ENCODE assay signal across 1 cellular context in the genomic region with DNA sequence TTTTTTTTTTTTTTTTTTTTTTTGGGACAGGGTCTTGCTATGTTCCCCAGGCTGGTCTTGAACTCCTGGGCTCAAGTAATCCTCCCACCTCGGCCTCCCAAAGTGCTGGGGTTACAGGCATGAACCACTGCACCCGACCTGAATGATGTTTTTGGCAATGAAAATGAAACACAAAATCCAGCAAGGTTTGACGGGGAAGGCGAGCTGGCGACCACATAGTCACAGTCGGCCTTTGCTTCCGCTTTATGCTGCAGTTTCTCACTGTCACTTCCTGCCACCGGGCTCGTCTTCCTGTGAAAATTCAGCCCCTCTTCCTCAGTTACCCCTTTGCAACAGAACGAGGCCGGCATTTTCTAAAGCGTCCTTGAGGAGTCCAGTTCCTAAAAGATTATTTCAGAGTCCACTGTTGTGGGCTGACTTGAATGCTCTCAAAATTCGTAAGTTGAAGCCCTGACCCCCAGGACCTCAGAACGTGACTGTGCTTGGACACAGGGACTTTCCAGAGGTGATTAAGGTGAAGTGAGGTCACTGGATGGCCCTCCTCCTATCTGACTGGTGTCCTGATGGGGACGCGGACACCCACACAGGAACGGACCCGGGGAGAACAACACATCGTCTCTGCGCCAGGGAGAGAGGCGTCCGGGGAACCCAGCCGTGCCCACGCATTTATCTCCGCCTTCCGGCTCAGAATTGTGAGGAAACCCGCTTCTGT.
TF ChIP-seq lines count a peak whose summit lies in the region.

No MANE protein-coding gene starts in this region.

TF ChIP-seq in HepG2, 621 proteins besides CTCF, POLR2A, EP300 and RAD21 (continued from another document and continues in another):
- TF ChIP-seq POLR2G (IDR thresholded peaks at IDR 0.05; ENCODE audit: low read depth, low read length) (peak; percentile 83), IRF2 (CRISPR knock-in tag; IDR thresholded peaks at IDR 0.05) (peak; percentile 33; the same call in 1 of the 2 replicates), SP4 (CRISPR knock-in tag; IDR thresholded peaks at IDR 0.05) (no peak), ZNF772 (CRISPR knock-in tag; IDR thresholded peaks at IDR 0.05) (peak; percentile 52; the same call in 1 of the 2 replicates), REL (CRISPR knock-in tag; conservative IDR thresholded peaks at IDR 0.05) (no peak), REXO4 (CRISPR knock-in tag; IDR thresholded peaks at IDR 0.05; ENCODE audit: borderline replicate concordance) (no peak), THYN1 (CRISPR knock-in tag; IDR thresholded peaks at IDR 0.05; ENCODE audit: borderline replicate concordance, low read depth) (no peak), ZNF335 (CRISPR knock-in tag; IDR thresholded peaks at IDR 0.05) (no peak), ZNF558 (CRISPR knock-in tag; IDR thresholded peaks at IDR 0.05; ENCODE audit: borderline replicate concordance) (no peak), MEF2D (CRISPR knock-in tag; IDR thresholded peaks at IDR 0.05) (no peak), ZNF768 (CRISPR knock-in tag; IDR thresholded peaks at IDR 0.05) (no peak), PAWR (CRISPR knock-in tag; IDR thresholded peaks at IDR 0.05; ENCODE audit: borderline replicate concordance) (no peak), ZNF496 (CRISPR knock-in tag; IDR thresholded peaks at IDR 0.05; ENCODE audit: insufficient replicate concordance) (no peak), SALL2 (CRISPR knock-in tag; IDR thresholded peaks at IDR 0.05) (no peak), TRIM24 (CRISPR knock-in tag; IDR thresholded peaks at IDR 0.05) (0 out of 2 replicates have a peak, but pooled peaks have one; percentile 8), NAIF1 (CRISPR knock-in tag; IDR thresholded peaks at IDR 0.05; ENCODE audit: borderline replicate concordance) (no peak), KLF9 (CRISPR knock-in tag; IDR thresholded peaks at IDR 0.05; ENCODE audit: low read depth) (no peak), ZNF569 (CRISPR knock-in tag; IDR thresholded peaks at IDR 0.05; ENCODE audit: borderline replicate concordance) (no peak), NONO (IDR thresholded peaks at IDR 0.05) (no peak), NONO (CRISPR knock-in tag; conservative IDR thresholded peaks at IDR 0.05) (peak; percentile 60; the same call in 1 of the 2 replicates), RBM22 (optimal IDR thresholded peaks at IDR 0.05; ENCODE audit: low read length) (no peak), ZBTB8A (CRISPR knock-in tag; IDR thresholded peaks at IDR 0.05; ENCODE audit: borderline replicate concordance, low read depth) (no peak), MEIS1 (CRISPR knock-in tag; IDR thresholded peaks at IDR 0.05; ENCODE audit: borderline replicate concordance) (no peak), ZSCAN29 (CRISPR knock-in tag; conservative IDR thresholded peaks at IDR 0.05) (no peak), HES4 (CRISPR knock-in tag; IDR thresholded peaks at IDR 0.05; ENCODE audit: borderline replicate concordance) (0 out of 2 replicates have a peak, but pooled peaks have one; percentile 23), ZKSCAN8 (CRISPR knock-in tag; IDR thresholded peaks at IDR 0.05; ENCODE audit: borderline replicate concordance) (no peak), ZNF543 (CRISPR knock-in tag; IDR thresholded peaks at IDR 0.05) (0 out of 2 replicates have a peak, but pooled peaks have one; percentile 49), ZNF670 (CRISPR knock-in tag; IDR thresholded peaks at IDR 0.05; ENCODE audit: borderline replicate concordance) (no peak), ZNF20 (CRISPR knock-in tag; IDR thresholded peaks at IDR 0.05) (no peak), ZBTB42 (CRISPR knock-in tag; IDR thresholded peaks at IDR 0.05) (0 out of 2 replicates have a peak, but pooled peaks have one; percentile 44), ZIK1 (CRISPR knock-in tag; IDR thresholded peaks at IDR 0.05; ENCODE audit: borderline replicate concordance, low read depth) (no peak), NR3C1 (CRISPR knock-in tag; IDR thresholded peaks at IDR 0.05) (no peak)
- TF ChIP-seq, protein P1, sequence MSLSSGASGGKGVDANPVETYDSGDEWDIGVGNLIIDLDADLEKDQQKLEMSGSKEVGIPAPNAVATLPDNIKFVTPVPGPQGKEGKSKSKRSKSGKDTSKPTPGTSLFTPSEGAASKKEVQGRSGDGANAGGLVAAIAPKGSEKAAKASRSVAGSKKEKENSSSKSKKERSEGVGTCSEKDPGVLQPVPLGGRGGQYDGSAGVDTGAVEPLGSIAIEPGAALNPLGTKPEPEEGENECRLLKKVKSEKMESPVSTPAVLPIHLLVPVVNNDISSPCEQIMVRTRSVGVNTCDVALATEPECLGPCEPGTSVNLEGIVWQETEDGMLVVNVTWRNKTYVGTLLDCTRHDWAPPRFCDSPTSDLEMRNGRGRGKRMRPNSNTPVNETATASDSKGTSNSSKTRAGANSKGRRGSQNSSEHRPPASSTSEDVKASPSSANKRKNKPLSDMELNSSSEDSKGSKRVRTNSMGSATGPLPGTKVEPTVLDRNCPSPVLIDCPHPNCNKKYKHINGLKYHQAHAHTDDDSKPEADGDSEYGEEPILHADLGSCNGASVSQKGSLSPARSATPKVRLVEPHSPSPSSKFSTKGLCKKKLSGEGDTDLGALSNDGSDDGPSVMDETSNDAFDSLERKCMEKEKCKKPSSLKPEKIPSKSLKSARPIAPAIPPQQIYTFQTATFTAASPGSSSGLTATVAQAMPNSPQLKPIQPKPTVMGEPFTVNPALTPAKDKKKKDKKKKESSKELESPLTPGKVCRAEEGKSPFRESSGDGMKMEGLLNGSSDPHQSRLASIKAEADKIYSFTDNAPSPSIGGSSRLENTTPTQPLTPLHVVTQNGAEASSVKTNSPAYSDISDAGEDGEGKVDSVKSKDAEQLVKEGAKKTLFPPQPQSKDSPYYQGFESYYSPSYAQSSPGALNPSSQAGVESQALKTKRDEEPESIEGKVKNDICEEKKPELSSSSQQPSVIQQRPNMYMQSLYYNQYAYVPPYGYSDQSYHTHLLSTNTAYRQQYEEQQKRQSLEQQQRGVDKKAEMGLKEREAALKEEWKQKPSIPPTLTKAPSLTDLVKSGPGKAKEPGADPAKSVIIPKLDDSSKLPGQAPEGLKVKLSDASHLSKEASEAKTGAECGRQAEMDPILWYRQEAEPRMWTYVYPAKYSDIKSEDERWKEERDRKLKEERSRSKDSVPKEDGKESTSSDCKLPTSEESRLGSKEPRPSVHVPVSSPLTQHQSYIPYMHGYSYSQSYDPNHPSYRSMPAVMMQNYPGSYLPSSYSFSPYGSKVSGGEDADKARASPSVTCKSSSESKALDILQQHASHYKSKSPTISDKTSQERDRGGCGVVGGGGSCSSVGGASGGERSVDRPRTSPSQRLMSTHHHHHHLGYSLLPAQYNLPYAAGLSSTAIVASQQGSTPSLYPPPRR (CRISPR knock-in tag; IDR thresholded peaks at IDR 0.05; ENCODE audit: borderline replicate concordance), result no peak
- TF ChIP-seq, protein P2, sequence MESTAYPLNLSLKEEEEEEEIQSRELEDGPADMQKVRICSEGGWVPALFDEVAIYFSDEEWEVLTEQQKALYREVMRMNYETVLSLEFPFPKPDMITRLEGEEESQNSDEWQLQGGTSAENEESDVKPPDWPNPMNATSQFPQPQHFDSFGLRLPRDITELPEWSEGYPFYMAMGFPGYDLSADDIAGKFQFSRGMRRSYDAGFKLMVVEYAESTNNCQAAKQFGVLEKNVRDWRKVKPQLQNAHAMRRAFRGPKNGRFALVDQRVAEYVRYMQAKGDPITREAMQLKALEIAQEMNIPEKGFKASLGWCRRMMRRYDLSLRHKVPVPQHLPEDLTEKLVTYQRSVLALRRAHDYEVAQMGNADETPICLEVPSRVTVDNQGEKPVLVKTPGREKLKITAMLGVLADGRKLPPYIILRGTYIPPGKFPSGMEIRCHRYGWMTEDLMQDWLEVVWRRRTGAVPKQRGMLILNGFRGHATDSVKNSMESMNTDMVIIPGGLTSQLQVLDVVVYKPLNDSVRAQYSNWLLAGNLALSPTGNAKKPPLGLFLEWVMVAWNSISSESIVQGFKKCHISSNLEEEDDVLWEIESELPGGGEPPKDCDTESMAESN (CRISPR knock-in tag; conservative IDR thresholded peaks at IDR 0.05), result peak; percentile 55; the same call in 1 of the 2 replicates
- TF ChIP-seq, protein P3, sequence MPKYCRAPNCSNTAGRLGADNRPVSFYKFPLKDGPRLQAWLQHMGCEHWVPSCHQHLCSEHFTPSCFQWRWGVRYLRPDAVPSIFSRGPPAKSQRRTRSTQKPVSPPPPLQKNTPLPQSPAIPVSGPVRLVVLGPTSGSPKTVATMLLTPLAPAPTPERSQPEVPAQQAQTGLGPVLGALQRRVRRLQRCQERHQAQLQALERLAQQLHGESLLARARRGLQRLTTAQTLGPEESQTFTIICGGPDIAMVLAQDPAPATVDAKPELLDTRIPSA (CRISPR knock-in tag; IDR thresholded peaks at IDR 0.05; ENCODE audit: borderline replicate concordance), result no peak
- TF ChIP-seq, protein P4, sequence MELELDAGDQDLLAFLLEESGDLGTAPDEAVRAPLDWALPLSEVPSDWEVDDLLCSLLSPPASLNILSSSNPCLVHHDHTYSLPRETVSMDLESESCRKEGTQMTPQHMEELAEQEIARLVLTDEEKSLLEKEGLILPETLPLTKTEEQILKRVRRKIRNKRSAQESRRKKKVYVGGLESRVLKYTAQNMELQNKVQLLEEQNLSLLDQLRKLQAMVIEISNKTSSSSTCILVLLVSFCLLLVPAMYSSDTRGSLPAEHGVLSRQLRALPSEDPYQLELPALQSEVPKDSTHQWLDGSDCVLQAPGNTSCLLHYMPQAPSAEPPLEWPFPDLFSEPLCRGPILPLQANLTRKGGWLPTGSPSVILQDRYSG (CRISPR knock-in tag; IDR thresholded peaks at IDR 0.05), result no peak
- TF ChIP-seq, protein P5, sequence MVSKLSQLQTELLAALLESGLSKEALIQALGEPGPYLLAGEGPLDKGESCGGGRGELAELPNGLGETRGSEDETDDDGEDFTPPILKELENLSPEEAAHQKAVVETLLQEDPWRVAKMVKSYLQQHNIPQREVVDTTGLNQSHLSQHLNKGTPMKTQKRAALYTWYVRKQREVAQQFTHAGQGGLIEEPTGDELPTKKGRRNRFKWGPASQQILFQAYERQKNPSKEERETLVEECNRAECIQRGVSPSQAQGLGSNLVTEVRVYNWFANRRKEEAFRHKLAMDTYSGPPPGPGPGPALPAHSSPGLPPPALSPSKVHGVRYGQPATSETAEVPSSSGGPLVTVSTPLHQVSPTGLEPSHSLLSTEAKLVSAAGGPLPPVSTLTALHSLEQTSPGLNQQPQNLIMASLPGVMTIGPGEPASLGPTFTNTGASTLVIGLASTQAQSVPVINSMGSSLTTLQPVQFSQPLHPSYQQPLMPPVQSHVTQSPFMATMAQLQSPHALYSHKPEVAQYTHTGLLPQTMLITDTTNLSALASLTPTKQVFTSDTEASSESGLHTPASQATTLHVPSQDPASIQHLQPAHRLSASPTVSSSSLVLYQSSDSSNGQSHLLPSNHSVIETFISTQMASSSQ (IDR thresholded peaks at IDR 0.05; ENCODE audit: low read depth), result no peak
- TF ChIP-seq, protein P5 (CRISPR knock-in tag; IDR thresholded peaks at IDR 0.05; ENCODE audit: borderline replicate concordance), result no peak
- TF ChIP-seq, protein P6, sequence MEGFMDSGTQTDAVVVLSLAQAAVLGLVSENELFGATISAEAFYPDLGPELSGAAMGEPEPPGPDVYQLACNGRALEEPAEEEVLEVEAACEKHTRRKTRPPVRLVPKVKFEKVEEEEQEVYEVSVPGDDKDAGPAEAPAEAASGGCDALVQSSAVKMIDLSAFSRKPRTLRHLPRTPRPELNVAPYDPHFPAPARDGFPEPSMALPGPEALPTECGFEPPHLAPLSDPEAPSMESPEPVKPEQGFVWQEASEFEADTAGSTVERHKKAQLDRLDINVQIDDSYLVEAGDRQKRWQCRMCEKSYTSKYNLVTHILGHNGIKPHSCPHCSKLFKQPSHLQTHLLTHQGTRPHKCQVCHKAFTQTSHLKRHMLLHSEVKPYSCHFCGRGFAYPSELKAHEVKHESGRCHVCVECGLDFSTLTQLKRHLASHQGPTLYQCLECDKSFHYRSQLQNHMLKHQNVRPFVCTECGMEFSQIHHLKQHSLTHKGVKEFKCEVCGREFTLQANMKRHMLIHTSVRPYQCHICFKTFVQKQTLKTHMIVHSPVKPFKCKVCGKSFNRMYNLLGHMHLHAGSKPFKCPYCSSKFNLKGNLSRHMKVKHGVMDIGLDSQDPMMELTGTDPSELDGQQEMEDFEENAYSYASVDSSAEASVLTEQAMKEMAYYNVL (CRISPR knock-in tag; IDR thresholded peaks at IDR 0.05; ENCODE audit: borderline replicate concordance), result no peak
- TF ChIP-seq, protein P7, sequence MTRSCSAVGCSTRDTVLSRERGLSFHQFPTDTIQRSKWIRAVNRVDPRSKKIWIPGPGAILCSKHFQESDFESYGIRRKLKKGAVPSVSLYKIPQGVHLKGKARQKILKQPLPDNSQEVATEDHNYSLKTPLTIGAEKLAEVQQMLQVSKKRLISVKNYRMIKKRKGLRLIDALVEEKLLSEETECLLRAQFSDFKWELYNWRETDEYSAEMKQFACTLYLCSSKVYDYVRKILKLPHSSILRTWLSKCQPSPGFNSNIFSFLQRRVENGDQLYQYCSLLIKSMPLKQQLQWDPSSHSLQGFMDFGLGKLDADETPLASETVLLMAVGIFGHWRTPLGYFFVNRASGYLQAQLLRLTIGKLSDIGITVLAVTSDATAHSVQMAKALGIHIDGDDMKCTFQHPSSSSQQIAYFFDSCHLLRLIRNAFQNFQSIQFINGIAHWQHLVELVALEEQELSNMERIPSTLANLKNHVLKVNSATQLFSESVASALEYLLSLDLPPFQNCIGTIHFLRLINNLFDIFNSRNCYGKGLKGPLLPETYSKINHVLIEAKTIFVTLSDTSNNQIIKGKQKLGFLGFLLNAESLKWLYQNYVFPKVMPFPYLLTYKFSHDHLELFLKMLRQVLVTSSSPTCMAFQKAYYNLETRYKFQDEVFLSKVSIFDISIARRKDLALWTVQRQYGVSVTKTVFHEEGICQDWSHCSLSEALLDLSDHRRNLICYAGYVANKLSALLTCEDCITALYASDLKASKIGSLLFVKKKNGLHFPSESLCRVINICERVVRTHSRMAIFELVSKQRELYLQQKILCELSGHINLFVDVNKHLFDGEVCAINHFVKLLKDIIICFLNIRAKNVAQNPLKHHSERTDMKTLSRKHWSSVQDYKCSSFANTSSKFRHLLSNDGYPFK (CRISPR knock-in tag; IDR thresholded peaks at IDR 0.05; ENCODE audit: borderline replicate concordance), result no peak
- TF ChIP-seq, protein P8, sequence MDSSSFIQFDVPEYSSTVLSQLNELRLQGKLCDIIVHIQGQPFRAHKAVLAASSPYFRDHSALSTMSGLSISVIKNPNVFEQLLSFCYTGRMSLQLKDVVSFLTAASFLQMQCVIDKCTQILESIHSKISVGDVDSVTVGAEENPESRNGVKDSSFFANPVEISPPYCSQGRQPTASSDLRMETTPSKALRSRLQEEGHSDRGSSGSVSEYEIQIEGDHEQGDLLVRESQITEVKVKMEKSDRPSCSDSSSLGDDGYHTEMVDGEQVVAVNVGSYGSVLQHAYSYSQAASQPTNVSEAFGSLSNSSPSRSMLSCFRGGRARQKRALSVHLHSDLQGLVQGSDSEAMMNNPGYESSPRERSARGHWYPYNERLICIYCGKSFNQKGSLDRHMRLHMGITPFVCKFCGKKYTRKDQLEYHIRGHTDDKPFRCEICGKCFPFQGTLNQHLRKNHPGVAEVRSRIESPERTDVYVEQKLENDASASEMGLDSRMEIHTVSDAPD (CRISPR knock-in tag; IDR thresholded peaks at IDR 0.05), result no peak
